12 cellular contexts compared by ENCODE assay signal in the genomic region with DNA sequence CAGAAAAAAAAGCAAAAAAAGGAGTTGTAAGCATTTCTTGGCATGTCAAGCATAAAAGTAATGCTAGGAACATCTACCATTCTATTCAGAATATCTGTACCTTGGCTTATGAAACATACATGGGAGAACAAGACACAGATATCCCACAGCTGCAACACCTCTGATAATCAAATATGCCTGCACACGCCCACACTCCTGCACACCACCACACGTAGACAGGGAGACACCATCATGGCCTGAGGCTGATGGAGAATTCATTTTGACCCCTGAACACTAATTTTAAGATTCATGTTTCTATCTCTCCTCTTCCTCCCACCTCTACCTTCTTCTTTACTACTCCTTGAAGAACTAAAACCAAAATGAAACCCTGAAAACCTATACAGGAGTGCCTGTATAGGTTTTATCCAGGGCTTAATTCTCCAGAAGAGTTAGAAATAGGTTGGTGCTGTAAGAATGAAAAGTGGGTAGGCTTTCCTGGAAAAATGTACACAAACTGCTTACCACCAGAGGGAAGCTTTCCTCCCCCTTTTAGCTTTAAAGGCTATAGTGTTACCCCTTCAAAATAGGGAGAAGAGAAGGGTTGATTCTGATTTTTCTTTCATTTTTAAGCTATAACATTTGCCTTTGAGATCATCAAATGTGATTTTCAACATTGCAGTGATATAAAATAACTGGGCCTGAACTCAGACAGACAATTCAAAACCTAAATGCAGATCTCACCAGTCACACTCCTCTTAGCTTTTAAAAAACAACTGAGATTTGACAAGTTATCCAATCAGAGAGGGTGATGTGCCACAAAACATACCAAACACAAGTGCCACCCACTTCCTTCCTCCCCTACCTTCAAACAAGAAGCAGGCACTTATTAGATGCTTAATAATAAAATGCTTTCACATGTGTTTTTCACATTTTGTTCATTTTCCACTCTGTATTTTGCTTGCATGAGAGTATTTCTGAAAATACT. TPM values are rescaled to one million over a fixed set of nuclear protein-coding genes. Genes with fewer than 3 reads are reported as not detected.
DNase-seq lines count a peak whose midpoint lies in the region; ATAC-seq, FAIRE-seq and TF ChIP-seq lines count a peak whose summit lies in the region.
"Had no signal": no experiment of that assay in that cellular context is flagged by ENCODE, and none has a peak within 500 bp of the region (broad histone marks: within the 10 kb centered on the region; RNA-seq: fewer than 3 reads in every experiment).

No MANE protein-coding gene starts in this region.

- peaks cover 37% of the 10 kb centered on the region for H3K4me1 Mint-ChIP-seq in activated CD8-positive, alpha-beta memory T cell treated with anti-CD3 and anti-CD28 coated beads, Interleukin-2, amount 10 ng/mL, durations not matched to agents 7 days and 5 days

- H3K79me2 ChIP-seq in OCI-LY1 (ENCODE audit: insufficient read depth, low read length) (0 out of 2 replicates have a peak, but pooled peaks cover 8% of the 10 kb centered on the region), mesendoderm (ENCODE audit: control insufficient read depth, insufficient read depth, low read length) (no peaks in the 10 kb centered on the region)

- peaks cover 41% of the 10 kb centered on the region for H3K36me3 Mint-ChIP-seq in activated CD8-positive, alpha-beta memory T cell treated with anti-CD3 and anti-CD28 coated beads, Interleukin-2, amount 10 ng/mL, durations not matched to agents 7 days and 5 days

- no peaks in the 10 kb centered on the region for H3K27me3 ChIP-seq in OCI-LY1 (ENCODE audit: insufficient read depth, low read length)
- no peaks in the 10 kb centered on the region for H3K27me3 ChIP-seq in bronchial epithelial cell (ENCODE audit: control insufficient read depth, insufficient read depth, low read length)
- H3K27me3 ChIP-seq in neutrophil, result no peaks in the 10 kb centered on the region
- H3K27me3 ChIP-seq in mesendoderm (ENCODE audit: insufficient read depth, low read length, poor library complexity), result no peaks in the 10 kb centered on the region
- H3K27me3 ChIP-seq: pancreas had no signal

- H2BK5ac ChIP-seq in mesendoderm (ENCODE audit: low read length), result no peak overlapping the region

- H3K27me3 Mint-ChIP-seq in activated CD8-positive, alpha-beta memory T cell treated with anti-CD3 and anti-CD28 coated beads, Interleukin-2, amount 10 ng/mL, durations not matched to agents 7 days and 5 days, result no peaks in the 10 kb centered on the region

- H2AK5ac ChIP-seq in mesendoderm (ENCODE audit: low read length), result no peak overlapping the region

- no peaks in the 10 kb centered on the region for H3K9me2 ChIP-seq in OCI-LY1 (ENCODE audit: low read depth, low read length)

- ATAC-seq in activated CD8-positive, alpha-beta memory T cell treated with anti-CD3 and anti-CD28 coated beads, Interleukin-2, amount 10 ng/mL, durations not matched to agents 7 days and 5 days, result peak; percentile 63
- ATAC-seq: pancreas had no signal

- H2BK120ac ChIP-seq in mesendoderm (ENCODE audit: low read depth, low read length), result no peak overlapping the region

- H3K27ac ChIP-seq in OCI-LY1 (ENCODE audit: low read depth, low read length, poor library complexity, severe bottlenecking) (no peak overlapping the region), neutrophil (peak overlapping the region; percentile 62), mesendoderm (ENCODE audit: low read depth, low read length) (no peak overlapping the region)
- H3K27ac ChIP-seq: pancreas had no signal

- H4K8ac ChIP-seq in mesendoderm (ENCODE audit: low read depth, low read length), result no peak overlapping the region

- H3K4ac ChIP-seq in mesendoderm (ENCODE audit: low read depth, low read length), result no peak overlapping the region

- no CpG with 5 or more reads among the region's 2 CpGs for WGBS in mesendoderm (ENCODE audit: extremely low coverage, insufficient coverage, low lambda C conversion rate)

- no peak overlapping the region for H2AFZ ChIP-seq in OCI-LY1 (ENCODE audit: low read length)

- FAIRE-seq in bronchial epithelial cell (lab: Jason Lieb, UNC), result no peak
- FAIRE-seq: colon, pancreas had no signal

- H3K56ac ChIP-seq in mesendoderm (ENCODE audit: low read length), result no peak overlapping the region

- H3K27ac Mint-ChIP-seq in activated CD8-positive, alpha-beta memory T cell treated with anti-CD3 and anti-CD28 coated beads, Interleukin-2, amount 10 ng/mL, durations not matched to agents 7 days and 5 days, result peak overlapping the region; percentile 55

- H3K9ac ChIP-seq in OCI-LY1 (ENCODE audit: low read length) (no peak overlapping the region), mesendoderm (ENCODE audit: low read length) (no peak overlapping the region)

- H3K79me1 ChIP-seq in mesendoderm (ENCODE audit: low read length), result peaks cover 2% of the 10 kb centered on the region

- H3K9me3 ChIP-seq in OCI-LY1 (ENCODE audit: low read length), result no peaks in the 10 kb centered on the region
- H3K9me3 ChIP-seq in neutrophil, result no peaks in the 10 kb centered on the region
- H3K9me3 ChIP-seq: pancreas had no signal

- H3K18ac ChIP-seq in mesendoderm (ENCODE audit: low read length), result no peak overlapping the region

- H3K23ac ChIP-seq in mesendoderm (ENCODE audit: low read length), result no peak overlapping the region

- H3F3A ChIP-seq in OCI-LY1 (ENCODE audit: insufficient read depth, low read length), result no peaks in the 10 kb centered on the region

- H3K4me3 ChIP-seq in OCI-LY1 (ENCODE audit: low read depth, low read length, poor library complexity, severe bottlenecking), result no peak overlapping the region
- H3K4me3 ChIP-seq in bronchial epithelial cell (ENCODE audit: low read depth, low read length), result no peak overlapping the region
- no peak overlapping the region for H3K4me3 ChIP-seq in neutrophil (ENCODE audit: low read depth in 1 of 2, low read length in 1 of 2)
- H3K4me3 ChIP-seq in mesendoderm (ENCODE audit: low read length), result no peak overlapping the region
- H3K4me3 ChIP-seq: pancreas had no signal

- H3K4me3 Mint-ChIP-seq in activated CD8-positive, alpha-beta memory T cell treated with anti-CD3 and anti-CD28 coated beads, Interleukin-2, amount 10 ng/mL, durations not matched to agents 7 days and 5 days, result no peak overlapping the region

- H4K20me1 ChIP-seq in OCI-LY1 (ENCODE audit: insufficient read depth, low read length), result no peaks in the 10 kb centered on the region

- TF ChIP-seq CTCF in OCI-LY1 (IDR thresholded peaks at IDR 0.05; ENCODE audit: low read length), result peak; percentile 10; the same call in 1 of the 2 replicates
- TF ChIP-seq CTCF in bronchial epithelial cell (IDR thresholded peaks at IDR 0.05; ENCODE audit: insufficient read depth, low read length, severe bottlenecking), result peak; percentile 13
- no peak for TF ChIP-seq CTCF in neutrophil (IDR thresholded peaks at IDR 0.05)

- peaks cover 76% of the 10 kb centered on the region for H3K36me3 ChIP-seq in OCI-LY1 (ENCODE audit: insufficient read depth, low read length)
- peaks cover 2% of the 10 kb centered on the region for H3K36me3 ChIP-seq in bronchial epithelial cell (ENCODE audit: control insufficient read depth, insufficient read depth, low read length)
- peaks cover 55% of the 10 kb centered on the region for H3K36me3 ChIP-seq in neutrophil
- no peaks in the 10 kb centered on the region for H3K36me3 ChIP-seq in mesendoderm (ENCODE audit: control insufficient read depth, insufficient read depth, low read length)
- H3K36me3 ChIP-seq: pancreas had no signal

- CTCF ChIA-PET in activated CD8-positive, alpha-beta memory T cell treated with anti-CD3 and anti-CD28 coated beads, Interleukin-2, amount 10 ng/mL, durations not matched to agents 7 days and 5 days (lab: Charles Lee), result interaction anchor here (0.6 to 4.2 kb wide), 5 partner anchors 11 to 824 kb away, joined by 3 to 20 read pairs (median 4); no protein-coding TSS in a partner anchor

- H4K5ac ChIP-seq in mesendoderm (ENCODE audit: low read length), result no peak overlapping the region

- H3K4me2 ChIP-seq in OCI-LY1 (ENCODE audit: low read length) (no peak overlapping the region), mesendoderm (ENCODE audit: low read length) (no peak overlapping the region)

- H3K4me1 ChIP-seq in OCI-LY1 (ENCODE audit: insufficient read depth, low read length, severe bottlenecking) (peaks cover 6% of the 10 kb centered on the region), neutrophil (ENCODE audit: control insufficient read depth in 1 of 2, insufficient read depth in 1 of 2, low read depth in 1 of 2, low read length in 1 of 2) (peaks cover 17 to 32% of the 10 kb centered on the region in 2 experiments), mesendoderm (ENCODE audit: control insufficient read depth, low read depth, low read length) (no peaks in the 10 kb centered on the region)
- H3K4me1 ChIP-seq: pancreas had no signal

- DNase-seq in activated CD8-positive, alpha-beta memory T cell treated with anti-CD3 and anti-CD28 coated beads, Interleukin-2, amount 10 ng/mL, durations not matched to agents 7 days and 5 days, result no peak
- no peak for DNase-seq in activated CD8-positive, alpha-beta memory T cell treated with anti-CD3 and anti-CD28 coated beads, Interleukin-2, amount 50 U/mL, for 4 hours
- DNase-seq in bronchial epithelial cell (ENCODE audit: low read depth) (no peak), mesendoderm (no peak), NCI-H187 (lab: John Stamatoyannopoulos, UW) (no peak)
- DNase-seq in activated effector memory CD4-positive, alpha-beta T cell treated with Interleukin-2 at 50 U/mL for 16 hours, result no peak
- DNase-seq: activated CD8-positive, alpha-beta memory T cell treated with anti-CD3 and anti-CD28 coated beads, Interleukin-2, amount 50 U/mL, for 48 hours; NCI-H82; pancreas had no signal

- H2BK15ac ChIP-seq in mesendoderm (replicated peaks; ENCODE audit: low read depth), result no peak overlapping the region

- no peaks in the 10 kb centered on the region for H3K9me3 Mint-ChIP-seq in activated CD8-positive, alpha-beta memory T cell treated with anti-CD3 and anti-CD28 coated beads, Interleukin-2, amount 10 ng/mL, durations not matched to agents 7 days and 5 days (ENCODE audit: low read depth)

RNA-seq across cellular contexts. Expression of a gene that starts 57.9 kb away (rescaled TPM):
- total RNA-seq in activated CD8-positive, alpha-beta memory T cell treated with anti-CD3 and anti-CD28 coated beads, Interleukin-2, amount 10 ng/mL, durations not matched to agents 7 days and 5 days, result 100 to 1,000 TPM; 113 to 117 TPM
- 35.3 and 42.1 TPM in 2 replicates for total RNA-seq in bronchial epithelial cell
- polyA plus RNA-seq in mesendoderm (2013, experiment 1 of 2), result 130 TPM
- 128 TPM for polyA plus RNA-seq in mesendoderm (2013, experiment 2 of 2)
